Comparison of ENCODE assay signal across 8 cellular contexts in the genomic region with DNA sequence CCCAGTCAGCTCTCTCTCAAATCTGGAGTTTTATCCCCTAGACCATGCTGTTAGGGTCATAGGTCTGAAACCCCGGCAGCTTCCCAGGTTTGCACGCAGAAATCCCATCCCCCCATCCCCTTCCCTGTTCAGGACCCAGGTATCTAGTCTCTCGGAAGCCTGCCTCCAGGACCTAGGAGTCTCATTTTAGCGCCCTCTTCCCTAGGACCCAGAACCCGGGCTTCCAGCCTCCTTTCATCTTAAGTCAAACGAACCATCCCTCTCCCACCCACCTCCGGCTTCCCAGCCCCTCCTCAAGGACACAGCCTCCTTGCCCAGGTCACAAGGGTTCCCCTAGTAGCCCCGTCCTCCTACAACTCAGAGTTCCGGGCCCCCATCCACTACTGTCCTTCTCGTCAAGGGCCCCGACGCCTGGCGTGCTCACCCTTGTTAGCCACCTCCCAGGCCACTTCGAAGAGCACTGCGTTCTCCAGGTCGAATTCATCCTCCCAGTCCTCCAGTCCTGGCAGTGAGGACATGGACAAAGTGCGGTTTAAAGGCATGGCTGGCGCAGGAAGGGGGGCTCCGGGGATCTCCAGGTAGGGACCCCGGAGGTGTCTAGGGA. TPM values are rescaled to one million over a fixed set of nuclear protein-coding genes. Genes with fewer than 3 reads are reported as not detected.
A peak's percentile ranks its signal among the peaks of the same experiment; 100 is the strongest.
DNase-seq lines count a peak whose midpoint lies in the region; ATAC-seq and TF ChIP-seq lines count a peak whose summit lies in the region.

No MANE protein-coding gene starts in this region.

- no peaks in the 10 kb centered on the region for H3K27me3 Mint-ChIP-seq in T-cell

- H3K36me3 ChIP-seq in esophagus squamous epithelium, result peaks cover 12 to 38% (median 12%) of the 10 kb centered on the region in 3 donors
- peaks cover 32% of the 10 kb centered on the region for H3K36me3 ChIP-seq in neutrophil

- peak overlapping the region; percentile 92 to 95 for H3K27ac Mint-ChIP-seq in T-cell

- H3K27ac ChIP-seq in esophagus squamous epithelium (peak overlapping the region; percentile 90 to 97 (median 97)), neutrophil (peak overlapping the region; percentile 90)

- POLR2A ChIA-PET in T-cell (lab: Charles Lee), result interaction anchor here in 1 of 2 donors (0.6 to 1.1 kb wide), 3 partner anchors 121 to 882 kb away, joined by 3 to 5 read pairs (median 3); a partner anchor contains a TSS

- peaks cover 37 to 57% (median 46%) of the 10 kb centered on the region in 3 donors for H3K4me1 Mint-ChIP-seq in T-cell

- TF ChIP-seq CTCF in AG10803 (conservative IDR thresholded peaks at IDR 0.05; ENCODE audit: low read length) (no peak), esophagus squamous epithelium (IDR thresholded peaks at IDR 0.05) (no peak), neutrophil (IDR thresholded peaks at IDR 0.05) (no peak)

- H3K9me3 ChIP-seq in esophagus squamous epithelium (no peaks in the 10 kb centered on the region), neutrophil (no peaks in the 10 kb centered on the region)

- H3K27me3 ChIP-seq in esophagus squamous epithelium (no peaks in the 10 kb centered on the region), neutrophil (no peaks in the 10 kb centered on the region)

- TF ChIP-seq POLR2A in esophagus squamous epithelium (IDR thresholded peaks at IDR 0.05), result no peak

- H3K36me3 Mint-ChIP-seq in T-cell, result peaks cover 11% of the 10 kb centered on the region

- DNase-seq in AG10803 (ENCODE audit: low read depth) (no peak), T-cell (peak in 4 of 34 experiments; percentile 11 to 13 (median 11)), esophagus squamous epithelium (lab: John Stamatoyannopoulos, UW) (no peak), NCI-H1417 treated with DMSO at 0.1 percent for 48 hours (lab: John Stamatoyannopoulos, UW) (no peak)
- DNase-seq in activated CD8-positive, alpha-beta memory T cell treated with anti-CD3 and anti-CD28 coated beads for 24 hours, result no peak

- H3K4me1 ChIP-seq in esophagus squamous epithelium (peaks cover 31 to 51% (median 32%) of the 10 kb centered on the region in 3 donors), neutrophil (ENCODE audit: control insufficient read depth in 1 of 2, insufficient read depth in 1 of 2, low read depth in 1 of 2, low read length in 1 of 2) (peaks cover 39 to 40% of the 10 kb centered on the region in 2 experiments)

- CTCF ChIA-PET in T-cell (lab: Charles Lee), result interaction anchor here (0.9 to 1.9 kb wide), 18 partner anchors 9 to 858 kb away, joined by 3 to 16 read pairs (median 4); a partner anchor contains a TSS

- ATAC-seq in GM21619 (IDR thresholded peaks at IDR 0.05; ENCODE audit: unreplicated experiment), result peak; percentile 3
- no peak for ATAC-seq in T-cell (replicated peaks in 1 of 4)
- no peak for ATAC-seq in HG03457 (IDR thresholded peaks at IDR 0.05; ENCODE audit: unreplicated experiment)

- 0 to 3% methylated on average over 5 to 15 of the region's 20 CpGs for WGBS in esophagus squamous epithelium, 2 donors

- intact Hi-C loops in esophagus squamous epithelium (cut with DNase I), result no loop called here

- H3K4me3 ChIP-seq in AG10803 (ENCODE audit: low read length), result peak overlapping the region; percentile 98
- H3K4me3 ChIP-seq in esophagus squamous epithelium, result peak overlapping the region; percentile 53 to 83 (median 78)
- H3K4me3 ChIP-seq in neutrophil (ENCODE audit: low read depth in 1 of 2, low read length in 1 of 2), result peak overlapping the region; percentile 77 to 81

- H3K4me3 Mint-ChIP-seq in T-cell, result peak overlapping the region; percentile 92 to 95 (median 94)

- no peaks in the 10 kb centered on the region for H3K9me3 Mint-ChIP-seq in T-cell

RNA-seq across cellular contexts. Expression of a gene that starts 0.4 kb away (rescaled TPM):
- total RNA-seq in T-cell (10 to 100 TPM; 28.1 to 58.9 (median 52.4) TPM), esophagus squamous epithelium (10 to 100 TPM; 30.6 to 47.6 (median 39.5) TPM)

RNA-seq across cellular contexts. Expression of a gene that starts 1.0 kb away (rescaled TPM):
- total RNA-seq in T-cell, result 10 to 100 TPM; 20.3 to 48.7 (median 41.4) TPM
- total RNA-seq in esophagus squamous epithelium, result 100 to 1,000 TPM; 102 to 140 (median 119) TPM

RNA-seq across cellular contexts. Expression of a gene that starts 24.2 kb away (rescaled TPM):
- total RNA-seq in T-cell, result under 1 TPM in 1 of 5 donors, not detected in 4; 0.57 TPM
- not detected for total RNA-seq in esophagus squamous epithelium

RNA-seq across cellular contexts. Expression of a gene that starts 27.6 kb away (rescaled TPM):
- 1,000 to 10,000 TPM in 2 of 5 donors, 100 to 1,000 TPM in 3; 594 to 1,085 (median 906) TPM for total RNA-seq in T-cell
- 1,000 to 10,000 TPM in 3 of 4 donors, 100 to 1,000 TPM in 1; 556 to 2,127 (median 1,494) TPM for total RNA-seq in esophagus squamous epithelium

RNA-seq across cellular contexts. Expression of a gene that starts 31.5 kb away (rescaled TPM):
- total RNA-seq in T-cell (not detected), esophagus squamous epithelium (not detected)
